Comparison of ENCODE assay signal across 19 cellular contexts in genomic region chr7:103380395-103381191, GRCh38. TPM values are rescaled to one million over a fixed set of nuclear protein-coding genes. Genes with fewer than 3 reads are reported as not detected.
DNase-seq lines count a peak whose midpoint lies in the region; FAIRE-seq and TF ChIP-seq lines count a peak whose summit lies in the region.
"Had no signal": no experiment of that assay in that cellular context is flagged by ENCODE, and none has a peak within 500 bp of the region (broad histone marks: within the 10 kb centered on the region; RNA-seq: fewer than 3 reads in every experiment).

No MANE protein-coding gene starts in this region.

- H3K4ac ChIP-seq in mesendoderm (ENCODE audit: low read depth, low read length): no peak overlapping the region

- DNase-seq in ELR (ENCODE audit: low read depth) (peak; percentile 10), M059J (ENCODE audit: low read depth) (peak; percentile 18), bronchial epithelial cell (ENCODE audit: low read depth) (no peak), mesendoderm (peak; percentile 10), DMS 273 treated with DMSO at 0.1 percent for 48 hours (lab: John Stamatoyannopoulos, UW) (no peak), hepatic stellate cell (ENCODE audit: low spot score) (no peak), GM19238 (ENCODE audit: insufficient read length, low spot score) (no peak)
- no peak for DNase-seq in activated CD4-positive, alpha-beta T cell treated with anti-CD3 and anti-CD28 coated beads for 4 hours
- DNase-seq: DND-41, GF-D8, KG1, NCI-H1417, NCI-H187, NCI-H2107, NCI-H510A treated with DMSO at 0.1 percent for 48 hours, PC-9 had no signal

- no peaks in the 10 kb centered on the region for H3K79me1 ChIP-seq in mesendoderm (ENCODE audit: low read length)

- no peak overlapping the region for H2AK5ac ChIP-seq in mesendoderm (ENCODE audit: low read length)

- no peak overlapping the region for H3K56ac ChIP-seq in mesendoderm (ENCODE audit: low read length)

- H4K5ac ChIP-seq in mesendoderm (ENCODE audit: low read length): no peak overlapping the region

- H3K4me3 ChIP-seq in bronchial epithelial cell (ENCODE audit: low read depth, low read length): no peak overlapping the region
- H3K4me3 ChIP-seq in mesendoderm (ENCODE audit: low read length): no peak overlapping the region
- H3K4me3 ChIP-seq: A549; BLaER1 treated with 17β-estradiol and CSF1 and Interleukin-3, amounts not matched to agents 10 nM and 100 nM; GM23338; PC-9 had no signal

- H2BK15ac ChIP-seq in mesendoderm (replicated peaks; ENCODE audit: low read depth): no peak overlapping the region

- H3K9ac ChIP-seq in mesendoderm (ENCODE audit: low read length): no peak overlapping the region
- H3K9ac ChIP-seq: BLaER1 treated with 17β-estradiol and CSF1 and Interleukin-3, amounts not matched to agents 10 nM and 100 nM had no signal

- H3K27me3 ChIP-seq in bronchial epithelial cell (ENCODE audit: control insufficient read depth, insufficient read depth, low read length): no peaks in the 10 kb centered on the region
- H3K27me3 ChIP-seq in mesendoderm (ENCODE audit: insufficient read depth, low read length, poor library complexity): no peaks in the 10 kb centered on the region
- H3K27me3 ChIP-seq: BLaER1 treated with 17β-estradiol and CSF1 and Interleukin-3, amounts not matched to agents 10 nM and 100 nM had no signal

- FAIRE-seq in bronchial epithelial cell (lab: Jason Lieb, UNC): peak; percentile 64

- H2BK120ac ChIP-seq in mesendoderm (ENCODE audit: low read depth, low read length): no peak overlapping the region

- no peaks in the 10 kb centered on the region for H3K79me2 ChIP-seq in mesendoderm (ENCODE audit: control insufficient read depth, insufficient read depth, low read length)

- no peak overlapping the region for H3K4me2 ChIP-seq in mesendoderm (ENCODE audit: low read length)
- H3K4me2 ChIP-seq: GM23338, PC-9 had no signal

- H3K4me1 ChIP-seq in mesendoderm (ENCODE audit: control insufficient read depth, low read depth, low read length): no peaks in the 10 kb centered on the region
- H3K4me1 ChIP-seq: A549 had no signal

- no peak overlapping the region for H3K18ac ChIP-seq in mesendoderm (ENCODE audit: low read length)

- H3K23ac ChIP-seq in mesendoderm (ENCODE audit: low read length): no peak overlapping the region

- H3K36me3 ChIP-seq in bronchial epithelial cell (ENCODE audit: control insufficient read depth, insufficient read depth, low read length): no peaks in the 10 kb centered on the region
- H3K36me3 ChIP-seq in mesendoderm (ENCODE audit: control insufficient read depth, insufficient read depth, low read length): no peaks in the 10 kb centered on the region
- H3K36me3 ChIP-seq: BLaER1 treated with 17β-estradiol and CSF1 and Interleukin-3, amounts not matched to agents 10 nM and 100 nM had no signal

- TF ChIP-seq CTCF in bronchial epithelial cell (IDR thresholded peaks at IDR 0.05; ENCODE audit: insufficient read depth, low read length, severe bottlenecking): no peak

- no peak overlapping the region for H2BK5ac ChIP-seq in mesendoderm (ENCODE audit: low read length)

- H4K8ac ChIP-seq in mesendoderm (ENCODE audit: low read depth, low read length): no peak overlapping the region

- no peak overlapping the region for H3K27ac ChIP-seq in mesendoderm (ENCODE audit: low read depth, low read length)
- H3K27ac ChIP-seq: A549; BLaER1 treated with 17β-estradiol and CSF1 and Interleukin-3, amounts not matched to agents 10 nM and 100 nM; PC-9 had no signal

- WGBS in mesendoderm (ENCODE audit: extremely low coverage, insufficient coverage, low lambda C conversion rate): 100% methylated on average over 2 of the region's 5 CpGs

RNA-seq across cellular contexts. Expression of gene PSMC2, which starts 33.1 kb away (rescaled TPM):
- total RNA-seq in M059J (2014; rRNA removed; shearing (Covaris generic)): 308 and 480 TPM in 2 replicates
- total RNA-seq in bronchial epithelial cell: 182 and 186 TPM in 2 replicates
- 193 TPM for polyA plus RNA-seq in mesendoderm (2013, experiment 1 of 2)
- 191 TPM for polyA plus RNA-seq in mesendoderm (2013, experiment 2 of 2)

RNA-seq across cellular contexts. Expression of gene DNAJC2, which starts 36.0 kb away (rescaled TPM):
- total RNA-seq in M059J (2014; rRNA removed; shearing (Covaris generic)): 24.7 and 25.3 TPM in 2 replicates
- 16.8 and 18.7 TPM in 2 replicates for total RNA-seq in bronchial epithelial cell
- polyA plus RNA-seq in mesendoderm (2013, experiment 1 of 2): 113 TPM
- polyA plus RNA-seq in mesendoderm (2013, experiment 2 of 2): 118 TPM

Comparison
In these comparisons a context has a peak if more than half of its experiments do, and no peak if none do; other contexts are left out.
1. DNase-seq: peak in ELR (single experiment), M059J (single experiment) and mesendoderm (single experiment); none in bronchial epithelial cell (single experiment), DMS 273 treated with DMSO at 0.1 percent for 48 hours (single experiment), hepatic stellate cell (single experiment), activated CD4-positive, alpha-beta T cell treated with anti-CD3 and anti-CD28 coated beads for 4 hours (0 of 2) and GM19238 (single experiment).